In genomic region chr18:80234398-80234797, GRCh38 we compare ENCODE assay signal across 29 cellular contexts.
"Had no signal": no experiment of that assay in that cellular context is flagged by ENCODE, and none has a peak within 500 bp of the region (broad histone marks: within the 10 kb centered on the region; RNA-seq: fewer than 3 reads in every experiment).

No MANE protein-coding gene starts in this region.

- H3K4me3 Mint-ChIP-seq: activated CD8-positive, alpha-beta T cell treated with anti-CD3 and anti-CD28 coated beads, Interleukin-2, amount 10 ng/mL, durations not matched to agents 7 days and 5 days; activated naive CD8-positive, alpha-beta T cell treated with anti-CD3 and anti-CD28 coated beads, Interleukin-2, amount 10 ng/mL, durations not matched to agents 7 days and 5 days; T-helper 2 cell treated with Interferon-gamma antibody and Interleukin-4, amounts not matched to agents 5 μg/mL and 100 μg/mL, for 36 hours; WTC11 had no signal

- H3K36me3 Mint-ChIP-seq: activated naive CD8-positive, alpha-beta T cell treated with anti-CD3 and anti-CD28 coated beads, Interleukin-2, amount 10 ng/mL, durations not matched to agents 7 days and 5 days had no signal

- H3K9me3 Mint-ChIP-seq: T-helper 2 cell treated with Interferon-gamma antibody and Interleukin-4, amounts not matched to agents 5 μg/mL and 100 μg/mL, for 36 hours had no signal

- ATAC-seq: activated CD8-positive, alpha-beta T cell treated with anti-CD3 and anti-CD28 coated beads, Interleukin-2, amount 10 ng/mL, durations not matched to agents 7 days and 5 days; Panc1; SK-N-SH treated with all-trans-retinoic acid at 6 μM for 48 hours; WTC11 had no signal

- H3K4me1 Mint-ChIP-seq: activated naive CD8-positive, alpha-beta T cell treated with anti-CD3 and anti-CD28 coated beads, Interleukin-2, amount 10 ng/mL, durations not matched to agents 7 days and 5 days had no signal

- H3K27ac Mint-ChIP-seq: activated CD8-positive, alpha-beta T cell treated with anti-CD3 and anti-CD28 coated beads, Interleukin-2, amount 10 ng/mL, durations not matched to agents 7 days and 5 days; activated naive CD8-positive, alpha-beta T cell treated with anti-CD3 and anti-CD28 coated beads, Interleukin-2, amount 10 ng/mL, durations not matched to agents 7 days and 5 days; T-helper 2 cell treated with Interferon-gamma antibody and Interleukin-4, amounts not matched to agents 5 μg/mL and 100 μg/mL, for 36 hours; WTC11 had no signal

- H3K27ac ChIP-seq: adrenal gland, SJSA1 had no signal

- H3K27me3 ChIP-seq: adrenal gland, SJSA1 had no signal

- H3K4me1 ChIP-seq: adrenal gland, SJSA1 had no signal

- H3K9me3 ChIP-seq: adrenal gland, SJSA1 had no signal

- DNase-seq: activated CD4-positive, alpha-beta T cell treated with anti-CD3 and anti-CD28 coated beads for 48 hours; activated CD4-positive, alpha-beta T cell treated with anti-CD3 and anti-CD28 coated beads, Interleukin-2, amount 50 U/mL, for 4 hours; activated CD4-positive, CD25-positive, alpha-beta regulatory T cell treated with anti-CD3 and anti-CD28 coated beads, Interleukin-2, amount 50 U/mL, for 72 hours; activated CD8-positive, alpha-beta memory T cell treated with anti-CD3 and anti-CD28 coated beads, Interleukin-2, amount 50 U/mL, for 48 hours; activated naive CD4-positive, alpha-beta T cell treated with anti-CD3 and anti-CD28 coated beads, Interleukin-2, amount 50 U/mL, for 16 hours; activated naive CD8-positive, alpha-beta T cell treated with anti-CD3 and anti-CD28 coated beads, Interleukin-2, amount 10 ng/mL, durations not matched to agents 7 days and 5 days; activated T-cell treated with anti-CD3 and anti-CD28 coated beads, Interleukin-2, amount 50 U/mL, for 1 hour; adrenal gland; anterior cingulate cortex; central memory CD4-positive, alpha-beta T cell; KG1; NCI-H1105; NCI-H1436; NCI-H1694 treated with DMSO at 0.1 percent for 48 hours; NCI-H2029 treated with DMSO at 0.1 percent for 48 hours; NCI-H345; NCI-H510A; NCI-H526 treated with DMSO at 0.1 percent for 48 hours; NK-92 treated with Interleukin-12 subunit alpha and Interleukin-12 subunit beta, amount 100 ng/mL, for 24 hours; OCI-M1; RPMI8226; SHP77; SW 1271 had no signal
